ENCODE assay signal across 1 cellular context in the genomic region with DNA sequence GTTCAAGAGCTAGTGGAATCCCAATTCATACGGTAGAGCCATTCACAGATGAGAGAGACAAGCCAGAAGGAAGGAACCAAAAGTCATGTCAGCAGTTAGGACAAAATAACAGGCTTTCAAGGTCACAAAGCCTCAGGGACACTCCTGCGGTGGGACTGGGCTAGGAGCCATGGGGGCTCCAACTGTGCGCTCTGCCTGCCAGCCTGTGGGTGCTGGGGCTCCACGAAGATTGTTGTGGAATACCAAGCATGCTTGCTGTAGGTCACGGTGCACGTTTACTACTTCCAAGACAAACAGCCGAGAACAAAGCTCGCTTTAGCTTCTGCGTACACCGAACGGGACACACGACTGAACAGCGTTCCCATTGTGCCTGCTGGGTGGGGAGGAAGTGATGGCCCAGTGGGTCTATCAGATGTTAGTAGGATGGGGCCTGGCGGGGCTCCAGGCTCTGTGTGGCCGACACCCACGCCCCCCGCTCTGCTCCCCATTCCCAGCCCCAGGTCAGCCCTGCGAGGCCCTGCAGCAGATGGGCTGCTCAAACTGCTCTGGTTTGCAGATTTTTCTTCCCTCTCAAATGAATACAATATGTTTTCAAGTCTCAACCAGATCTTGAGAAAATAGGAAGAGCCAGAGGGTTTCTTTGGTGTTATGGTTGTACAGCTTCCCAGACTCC.
TF ChIP-seq lines count a peak whose summit lies in the region.

No MANE protein-coding gene starts in this region.

TF ChIP-seq in HepG2, 621 proteins besides CTCF, POLR2A, EP300 and RAD21 (continued from another document and continues in another):
- TF ChIP-seq, protein P1, sequence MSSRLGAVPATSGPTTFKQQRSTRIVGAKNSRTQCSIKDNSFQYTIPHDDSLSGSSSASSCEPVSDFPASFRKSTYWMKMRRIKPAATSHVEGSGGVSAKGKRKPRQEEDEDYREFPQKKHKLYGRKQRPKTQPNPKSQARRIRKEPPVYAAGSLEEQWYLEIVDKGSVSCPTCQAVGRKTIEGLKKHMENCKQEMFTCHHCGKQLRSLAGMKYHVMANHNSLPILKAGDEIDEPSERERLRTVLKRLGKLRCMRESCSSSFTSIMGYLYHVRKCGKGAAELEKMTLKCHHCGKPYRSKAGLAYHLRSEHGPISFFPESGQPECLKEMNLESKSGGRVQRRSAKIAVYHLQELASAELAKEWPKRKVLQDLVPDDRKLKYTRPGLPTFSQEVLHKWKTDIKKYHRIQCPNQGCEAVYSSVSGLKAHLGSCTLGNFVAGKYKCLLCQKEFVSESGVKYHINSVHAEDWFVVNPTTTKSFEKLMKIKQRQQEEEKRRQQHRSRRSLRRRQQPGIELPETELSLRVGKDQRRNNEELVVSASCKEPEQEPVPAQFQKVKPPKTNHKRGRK (CRISPR knock-in tag; IDR thresholded peaks at IDR 0.05): no peak
- TF ChIP-seq ASH2L (IDR thresholded peaks at IDR 0.05; ENCODE audit: insufficient read length, low read depth, low read length) (peak; percentile 59), ZBTB26 (CRISPR knock-in tag; IDR thresholded peaks at IDR 0.05; ENCODE audit: borderline replicate concordance) (0 out of 2 replicates have a peak, but pooled peaks have one; percentile 7), CENPBD1 (CRISPR knock-in tag; IDR thresholded peaks at IDR 0.05; ENCODE audit: borderline replicate concordance, low read depth) (no peak), KLF9 (CRISPR knock-in tag; IDR thresholded peaks at IDR 0.05; ENCODE audit: low read depth) (0 out of 2 replicates have a peak, but pooled peaks have one; percentile 33), HNF4A (CRISPR knock-in tag; IDR thresholded peaks at IDR 0.05) (peak; percentile 78), SATB2 (CRISPR knock-in tag; IDR thresholded peaks at IDR 0.05) (no peak), SAFB2 (CRISPR knock-in tag; IDR thresholded peaks at IDR 0.05; ENCODE audit: borderline replicate concordance, low read depth) (no peak; the same call in 1 of the 2 replicates), TCF12 (IDR thresholded peaks at IDR 0.05) (no peak), TCF12 (CRISPR knock-in tag; IDR thresholded peaks at IDR 0.05) (no peak; the same call in 1 of the 2 replicates), SETDB1 (CRISPR knock-in tag; IDR thresholded peaks at IDR 0.05; ENCODE audit: borderline replicate concordance) (no peak), ZNF609 (CRISPR knock-in tag; IDR thresholded peaks at IDR 0.05; ENCODE audit: borderline replicate concordance) (peak; percentile 95), SRF (IDR thresholded peaks at IDR 0.05; ENCODE audit: low read depth, low read length) (no peak), CBFB (CRISPR knock-in tag; IDR thresholded peaks at IDR 0.05) (no peak), ZNF337 (CRISPR knock-in tag; IDR thresholded peaks at IDR 0.05; ENCODE audit: borderline replicate concordance, low read depth) (no peak), HNF1B (CRISPR knock-in tag; IDR thresholded peaks at IDR 0.05) (0 out of 2 replicates have a peak, but pooled peaks have one; percentile 41), PRDM15 (CRISPR knock-in tag; IDR thresholded peaks at IDR 0.05) (no peak), SYNCRIP (IDR thresholded peaks at IDR 0.05; ENCODE audit: insufficient read depth, low read depth, low read length) (no peak), ZNF841 (CRISPR knock-in tag; IDR thresholded peaks at IDR 0.05; ENCODE audit: borderline replicate concordance) (no peak), ZNF3 (CRISPR knock-in tag; IDR thresholded peaks at IDR 0.05) (no peak), HBP1 (CRISPR knock-in tag; IDR thresholded peaks at IDR 0.05; ENCODE audit: low read depth) (peak; percentile 76; the same call in 1 of the 2 replicates), IKZF1 (IDR thresholded peaks at IDR 0.05) (no peak), SOX5 (CRISPR knock-in tag; IDR thresholded peaks at IDR 0.05; ENCODE audit: borderline replicate concordance) (peak; percentile 99)
- TF ChIP-seq, protein P2, sequence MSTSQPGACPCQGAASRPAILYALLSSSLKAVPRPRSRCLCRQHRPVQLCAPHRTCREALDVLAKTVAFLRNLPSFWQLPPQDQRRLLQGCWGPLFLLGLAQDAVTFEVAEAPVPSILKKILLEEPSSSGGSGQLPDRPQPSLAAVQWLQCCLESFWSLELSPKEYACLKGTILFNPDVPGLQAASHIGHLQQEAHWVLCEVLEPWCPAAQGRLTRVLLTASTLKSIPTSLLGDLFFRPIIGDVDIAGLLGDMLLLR (CRISPR knock-in tag; IDR thresholded peaks at IDR 0.05): 0 out of 2 replicates have a peak, but pooled peaks have one; percentile 63
- TF ChIP-seq, protein P3, sequence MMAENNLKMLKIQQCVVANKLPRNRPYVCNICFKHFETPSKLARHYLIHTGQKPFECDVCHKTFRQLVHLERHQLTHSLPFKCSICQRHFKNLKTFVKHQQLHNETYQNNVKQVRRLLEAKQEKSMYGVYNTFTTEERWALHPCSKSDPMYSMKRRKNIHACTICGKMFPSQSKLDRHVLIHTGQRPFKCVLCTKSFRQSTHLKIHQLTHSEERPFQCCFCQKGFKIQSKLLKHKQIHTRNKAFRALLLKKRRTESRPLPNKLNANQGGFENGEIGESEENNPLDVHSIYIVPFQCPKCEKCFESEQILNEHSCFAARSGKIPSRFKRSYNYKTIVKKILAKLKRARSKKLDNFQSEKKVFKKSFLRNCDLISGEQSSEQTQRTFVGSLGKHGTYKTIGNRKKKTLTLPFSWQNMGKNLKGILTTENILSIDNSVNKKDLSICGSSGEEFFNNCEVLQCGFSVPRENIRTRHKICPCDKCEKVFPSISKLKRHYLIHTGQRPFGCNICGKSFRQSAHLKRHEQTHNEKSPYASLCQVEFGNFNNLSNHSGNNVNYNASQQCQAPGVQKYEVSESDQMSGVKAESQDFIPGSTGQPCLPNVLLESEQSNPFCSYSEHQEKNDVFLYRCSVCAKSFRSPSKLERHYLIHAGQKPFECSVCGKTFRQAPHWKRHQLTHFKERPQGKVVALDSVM (CRISPR knock-in tag; IDR thresholded peaks at IDR 0.05): peak; percentile 11; the same call in 1 of the 2 replicates
- TF ChIP-seq, protein P4, sequence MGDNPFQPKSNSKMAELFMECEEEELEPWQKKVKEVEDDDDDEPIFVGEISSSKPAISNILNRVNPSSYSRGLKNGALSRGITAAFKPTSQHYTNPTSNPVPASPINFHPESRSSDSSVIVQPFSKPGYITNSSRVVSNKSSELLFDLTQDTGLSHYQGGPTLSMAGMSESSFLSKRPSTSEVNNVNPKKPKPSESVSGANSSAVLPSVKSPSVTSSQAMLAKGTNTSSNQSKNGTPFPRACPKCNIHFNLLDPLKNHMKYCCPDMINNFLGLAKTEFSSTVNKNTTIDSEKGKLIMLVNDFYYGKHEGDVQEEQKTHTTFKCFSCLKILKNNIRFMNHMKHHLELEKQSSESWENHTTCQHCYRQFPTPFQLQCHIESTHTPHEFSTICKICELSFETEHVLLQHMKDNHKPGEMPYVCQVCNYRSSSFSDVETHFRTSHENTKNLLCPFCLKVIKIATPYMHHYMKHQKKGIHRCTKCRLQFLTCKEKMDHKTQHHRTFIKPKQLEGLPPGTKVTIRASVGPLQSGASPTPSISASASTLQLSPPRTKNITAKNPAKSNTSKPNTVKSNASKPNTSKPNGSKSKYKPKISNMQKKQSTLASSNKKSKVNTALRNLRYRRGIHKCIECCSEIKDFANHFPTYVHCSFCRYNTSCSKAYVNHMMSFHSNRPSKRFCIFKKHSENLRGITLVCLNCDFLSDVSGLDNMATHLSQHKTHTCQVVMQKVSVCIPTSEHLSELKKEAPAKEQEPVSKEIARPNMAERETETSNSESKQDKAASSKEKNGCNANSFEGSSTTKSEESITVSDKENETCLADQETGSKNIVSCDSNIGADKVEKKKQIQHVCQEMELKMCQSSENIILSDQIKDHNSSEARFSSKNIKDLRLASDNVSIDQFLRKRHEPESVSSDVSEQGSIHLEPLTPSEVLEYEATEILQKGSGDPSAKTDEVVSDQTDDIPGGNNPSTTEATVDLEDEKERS (CRISPR knock-in tag; IDR thresholded peaks at IDR 0.05): peak; percentile 83
- TF ChIP-seq, protein P5, sequence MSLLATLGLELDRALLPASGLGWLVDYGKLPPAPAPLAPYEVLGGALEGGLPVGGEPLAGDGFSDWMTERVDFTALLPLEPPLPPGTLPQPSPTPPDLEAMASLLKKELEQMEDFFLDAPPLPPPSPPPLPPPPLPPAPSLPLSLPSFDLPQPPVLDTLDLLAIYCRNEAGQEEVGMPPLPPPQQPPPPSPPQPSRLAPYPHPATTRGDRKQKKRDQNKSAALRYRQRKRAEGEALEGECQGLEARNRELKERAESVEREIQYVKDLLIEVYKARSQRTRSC (CRISPR knock-in tag; IDR thresholded peaks at IDR 0.05; ENCODE audit: low read depth): no peak
